ENCODE assay signal across 9 cellular contexts in the genomic region with DNA sequence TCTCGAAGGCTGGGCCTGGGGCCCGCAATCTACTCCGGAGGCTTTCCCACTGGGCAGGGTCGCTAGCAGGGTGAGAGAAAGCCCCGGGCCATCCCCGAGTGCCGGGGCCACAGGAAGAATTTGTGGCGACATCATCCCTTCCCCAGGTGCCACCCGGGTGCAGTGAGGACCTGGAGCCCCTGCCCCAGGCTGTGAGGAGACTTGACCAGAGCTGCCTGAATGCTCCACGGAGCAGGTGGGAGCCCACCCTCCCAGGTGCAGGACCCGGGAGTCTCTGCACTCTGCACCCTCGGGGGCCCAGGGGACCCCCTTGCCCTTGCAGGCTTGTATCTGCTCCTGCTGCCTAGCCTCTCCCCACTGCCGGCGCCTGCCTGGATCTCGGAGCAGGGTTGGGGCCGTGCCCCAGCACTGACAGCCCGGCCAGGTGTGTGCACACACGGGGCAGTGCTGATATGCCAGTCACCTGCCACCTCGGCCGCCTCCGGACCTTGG.
DNase-seq lines count a peak whose midpoint lies in the region; ATAC-seq and TF ChIP-seq lines count a peak whose summit lies in the region.
"Had no signal": no experiment of that assay in that cellular context is flagged by ENCODE, and none has a peak within 500 bp of the region (broad histone marks: within the 10 kb centered on the region; RNA-seq: fewer than 3 reads in every experiment).

No MANE protein-coding gene starts in this region.

- peak overlapping the region; percentile 76 for H3K4me3 ChIP-seq in OCI-LY3 (ENCODE audit: low read length)
- H3K4me3 ChIP-seq in fibroblast of the aortic adventitia (ENCODE audit: low read depth, low read length), result peak overlapping the region; percentile 69

- H3K27me3 ChIP-seq in OCI-LY3 (ENCODE audit: low read depth, low read length), result peaks cover 17% of the 10 kb centered on the region

- no peaks in the 10 kb centered on the region for H3K9me3 Mint-ChIP-seq in stimulated activated effector memory CD8-positive, alpha-beta T cell treated with anti-CD3 and anti-CD28 coated beads, Interleukin-12 subunit alpha, Interleukin-12 subunit beta, amount 100 ng/mL, for 72 hours
- H3K9me3 Mint-ChIP-seq: activated CD4-positive, alpha-beta T cell treated with anti-CD3 and anti-CD28 coated beads, Interleukin-2, amount 10 ng/mL, durations not matched to agents 7 days and 5 days had no signal

- no peak overlapping the region for H3K27ac Mint-ChIP-seq in stimulated activated effector memory CD8-positive, alpha-beta T cell treated with anti-CD3 and anti-CD28 coated beads, Interleukin-12 subunit alpha, Interleukin-12 subunit beta, amount 100 ng/mL, for 72 hours
- H3K27ac Mint-ChIP-seq: activated CD4-positive, alpha-beta T cell treated with anti-CD3 and anti-CD28 coated beads, Interleukin-2, amount 10 ng/mL, durations not matched to agents 7 days and 5 days had no signal

- no peak overlapping the region for H3K4me3 Mint-ChIP-seq in stimulated activated effector memory CD8-positive, alpha-beta T cell treated with anti-CD3 and anti-CD28 coated beads, Interleukin-12 subunit alpha, Interleukin-12 subunit beta, amount 100 ng/mL, for 72 hours

- H2AFZ ChIP-seq in OCI-LY3 (ENCODE audit: low read depth, low read length), result peak overlapping the region; percentile 64

- peaks cover 5% of the 10 kb centered on the region; the same call in 1 of the 2 replicates for H3K4me1 ChIP-seq in OCI-LY3 (ENCODE audit: low read length)

- H3K4me1 Mint-ChIP-seq in stimulated activated effector memory CD8-positive, alpha-beta T cell treated with anti-CD3 and anti-CD28 coated beads, Interleukin-12 subunit alpha, Interleukin-12 subunit beta, amount 100 ng/mL, for 72 hours, result no peaks in the 10 kb centered on the region

- H3K36me3 Mint-ChIP-seq in stimulated activated effector memory CD8-positive, alpha-beta T cell treated with anti-CD3 and anti-CD28 coated beads, Interleukin-12 subunit alpha, Interleukin-12 subunit beta, amount 100 ng/mL, for 72 hours, result no peaks in the 10 kb centered on the region

- no peaks in the 10 kb centered on the region for H3K36me3 ChIP-seq in OCI-LY3 (replicated peaks; ENCODE audit: low read depth, low read length)

- DNase-seq in fibroblast of the aortic adventitia (ENCODE audit: low read depth) (no peak), AG08396 (ENCODE audit: low spot score) (no peak), putamen (ENCODE audit: low spot score) (no peak), NCI-H510A (lab: John Stamatoyannopoulos, UW) (no peak), dedifferentiated amniotic fluid mesenchymal stem cell (ENCODE audit: extremely low spot score) (no peak)
- DNase-seq in stimulated activated effector memory CD8-positive, alpha-beta T cell treated with anti-CD3 and anti-CD28 coated beads, Interleukin-12 subunit alpha, Interleukin-12 subunit beta, amount 100 ng/mL, for 72 hours (ENCODE audit: low spot score in 2 of 2), result no peak
- DNase-seq: activated CD4-positive, alpha-beta T cell treated with anti-CD3 and anti-CD28 coated beads, Interleukin-2, amount 10 ng/mL, durations not matched to agents 7 days and 5 days had no signal

- H3K27ac ChIP-seq in OCI-LY3 (ENCODE audit: low read length), result no peak overlapping the region

- TF ChIP-seq CTCF in OCI-LY3 (IDR thresholded peaks at IDR 0.05; ENCODE audit: low read depth, low read length) (no peak), fibroblast of the aortic adventitia (IDR thresholded peaks at IDR 0.05; ENCODE audit: insufficient read depth, low read length) (no peak)

- no peaks in the 10 kb centered on the region for H3K9me3 ChIP-seq in OCI-LY3 (ENCODE audit: insufficient read depth, low read length)

- peak; percentile 6 for ATAC-seq in GM21717 (IDR thresholded peaks at IDR 0.05; ENCODE audit: unreplicated experiment)
- ATAC-seq in stimulated activated effector memory CD8-positive, alpha-beta T cell treated with anti-CD3 and anti-CD28 coated beads, Interleukin-12 subunit alpha, Interleukin-12 subunit beta, amount 100 ng/mL, for 72 hours, result peak; percentile 31

- H3K4me2 ChIP-seq in OCI-LY3 (ENCODE audit: low read length), result peak overlapping the region; percentile 58

- no peaks in the 10 kb centered on the region for H4K20me1 ChIP-seq in OCI-LY3 (ENCODE audit: insufficient read depth, low read length)

- no peaks in the 10 kb centered on the region for H3K79me2 ChIP-seq in OCI-LY3 (ENCODE audit: low read length)

- peak overlapping the region; percentile 60 for H3K9ac ChIP-seq in OCI-LY3 (ENCODE audit: low read length)
